In the genomic region with DNA sequence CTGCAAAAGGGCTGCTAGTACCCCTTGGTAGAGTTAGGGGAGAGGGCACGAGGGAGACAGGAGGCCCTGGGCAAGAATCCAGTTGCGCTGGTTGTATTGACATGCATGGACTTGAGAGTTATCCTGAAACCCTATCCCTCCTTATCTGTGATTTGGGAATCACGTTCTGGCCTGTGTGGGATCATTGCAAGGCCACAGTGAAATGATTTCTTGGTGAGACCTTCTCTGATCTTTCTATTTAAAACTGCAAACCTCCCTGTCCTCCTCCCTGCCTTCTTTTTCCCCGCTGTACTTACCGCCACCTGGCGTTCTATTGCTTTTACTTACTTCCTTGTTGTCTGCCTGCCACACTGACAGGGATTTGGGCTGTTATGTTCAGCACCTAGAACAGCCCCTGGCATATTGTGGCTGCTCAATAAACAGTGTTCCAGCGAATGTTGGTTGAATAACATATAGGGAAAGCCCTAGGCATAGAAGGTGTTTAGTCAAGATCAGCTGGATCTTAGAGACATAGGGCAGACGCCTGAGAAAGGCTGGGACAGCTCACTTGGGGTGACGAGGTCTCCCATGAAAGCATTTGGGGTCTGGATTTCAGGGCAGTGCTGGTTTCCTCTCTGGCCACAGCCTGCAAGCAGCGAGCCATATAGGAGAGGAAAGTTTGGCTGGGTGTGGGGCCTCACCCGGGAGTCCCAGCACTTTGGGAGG, we compare ENCODE assay signal across 8 cellular contexts. TPM values are rescaled to one million over a fixed set of nuclear protein-coding genes. Genes with fewer than 3 reads are reported as not detected.
DNase-seq lines count a peak whose midpoint lies in the region; ATAC-seq and TF ChIP-seq lines count a peak whose summit lies in the region.

No MANE protein-coding gene starts in this region.

- intact Hi-C loops in left colon (cut with DNase I, micrococcal nuclease) = no loop called here

- DNase-seq in AG08396 (ENCODE audit: low spot score) (peak; percentile 53), NCI-H2171 treated with DMSO at 0.1 percent for 48 hours (lab: John Stamatoyannopoulos, UW) (peak; percentile 90), amniotic epithelial cell (ENCODE audit: low read depth) (peak; percentile 66), left colon (peak in 1 of 2 donors; percentile 64)

- peak; percentile 54 for TF ChIP-seq CTCF in GM12872 (IDR thresholded peaks at IDR 0.05; ENCODE audit: insufficient read depth, low read depth, low read length)

- peak; percentile 69 for ATAC-seq in left colon
- no peak for ATAC-seq in HG02571 (IDR thresholded peaks at IDR 0.05; ENCODE audit: unreplicated experiment)
- no peak for ATAC-seq in GM18861 (IDR thresholded peaks at IDR 0.05; ENCODE audit: unreplicated experiment)
- no peak for ATAC-seq in GM18498 (IDR thresholded peaks at IDR 0.05; ENCODE audit: unreplicated experiment)

RNA-seq across cellular contexts. Expression of gene ALPL, which starts 25.6 kb away (rescaled TPM):
- 1 to 10 TPM; 1.6 to 1.9 TPM for total RNA-seq in left colon
